In genomic region chr12:112524269-112524668, GRCh38 we compare ENCODE assay signal across 1 cellular context.
TF ChIP-seq lines count a peak whose summit lies in the region.

No MANE protein-coding gene starts in this region.

TF ChIP-seq in K562, 482 proteins besides CTCF, POLR2A, EP300 and RAD21 (continued from another document):
- TF ChIP-seq, protein P1, sequence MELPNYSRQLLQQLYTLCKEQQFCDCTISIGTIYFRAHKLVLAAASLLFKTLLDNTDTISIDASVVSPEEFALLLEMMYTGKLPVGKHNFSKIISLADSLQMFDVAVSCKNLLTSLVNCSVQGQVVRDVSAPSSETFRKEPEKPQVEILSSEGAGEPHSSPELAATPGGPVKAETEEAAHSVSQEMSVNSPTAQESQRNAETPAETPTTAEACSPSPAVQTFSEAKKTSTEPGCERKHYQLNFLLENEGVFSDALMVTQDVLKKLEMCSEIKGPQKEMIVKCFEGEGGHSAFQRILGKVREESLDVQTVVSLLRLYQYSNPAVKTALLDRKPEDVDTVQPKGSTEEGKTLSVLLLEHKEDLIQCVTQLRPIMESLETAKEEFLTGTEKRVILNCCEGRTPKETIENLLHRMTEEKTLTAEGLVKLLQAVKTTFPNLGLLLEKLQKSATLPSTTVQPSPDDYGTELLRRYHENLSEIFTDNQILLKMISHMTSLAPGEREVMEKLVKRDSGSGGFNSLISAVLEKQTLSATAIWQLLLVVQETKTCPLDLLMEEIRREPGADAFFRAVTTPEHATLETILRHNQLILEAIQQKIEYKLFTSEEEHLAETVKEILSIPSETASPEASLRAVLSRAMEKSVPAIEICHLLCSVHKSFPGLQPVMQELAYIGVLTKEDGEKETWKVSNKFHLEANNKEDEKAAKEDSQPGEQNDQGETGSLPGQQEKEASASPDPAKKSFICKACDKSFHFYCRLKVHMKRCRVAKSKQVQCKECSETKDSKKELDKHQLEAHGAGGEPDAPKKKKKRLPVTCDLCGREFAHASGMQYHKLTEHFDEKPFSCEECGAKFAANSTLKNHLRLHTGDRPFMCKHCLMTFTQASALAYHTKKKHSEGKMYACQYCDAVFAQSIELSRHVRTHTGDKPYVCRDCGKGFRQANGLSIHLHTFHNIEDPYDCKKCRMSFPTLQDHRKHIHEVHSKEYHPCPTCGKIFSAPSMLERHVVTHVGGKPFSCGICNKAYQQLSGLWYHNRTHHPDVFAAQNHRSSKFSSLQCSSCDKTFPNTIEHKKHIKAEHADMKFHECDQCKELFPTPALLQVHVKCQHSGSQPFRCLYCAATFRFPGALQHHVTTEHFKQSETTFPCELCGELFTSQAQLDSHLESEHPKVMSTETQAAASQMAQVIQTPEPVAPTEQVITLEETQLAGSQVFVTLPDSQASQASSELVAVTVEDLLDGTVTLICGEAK (IDR thresholded peaks at IDR 0.05), result peak; percentile 93
- TF ChIP-seq, protein P1 (CRISPR knock-in tag; IDR thresholded peaks at IDR 0.05), result peak; percentile 92
TF ChIP-seq in K562: peak in this region for 1.
